Comparison of ENCODE assay signal across 1 cellular context in the genomic region with DNA sequence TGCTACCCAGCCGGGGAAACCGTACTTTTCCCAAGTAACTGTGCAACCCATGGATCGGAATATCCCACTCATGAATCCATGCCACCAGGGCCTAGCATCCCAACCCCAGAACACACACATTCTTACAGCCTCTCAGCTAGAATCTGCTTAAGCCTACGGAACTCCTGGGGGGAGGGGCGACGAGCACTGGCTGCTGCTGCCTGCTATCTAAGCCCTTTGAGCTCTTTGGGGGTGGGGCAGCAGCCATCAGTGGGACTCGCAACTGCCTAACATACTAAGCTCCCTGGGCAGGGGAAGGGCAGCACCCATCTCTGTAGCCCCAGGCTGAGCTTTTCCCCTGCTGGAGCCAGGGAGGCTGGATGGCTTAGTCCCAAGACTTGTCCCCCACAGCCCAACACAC.
TF ChIP-seq lines count a peak whose summit lies in the region.

No MANE protein-coding gene starts in this region.

TF ChIP-seq in GM23338, 12 proteins besides CTCF, POLR2A, EP300 and RAD21 (continued from another document):
- TF ChIP-seq, protein P1, sequence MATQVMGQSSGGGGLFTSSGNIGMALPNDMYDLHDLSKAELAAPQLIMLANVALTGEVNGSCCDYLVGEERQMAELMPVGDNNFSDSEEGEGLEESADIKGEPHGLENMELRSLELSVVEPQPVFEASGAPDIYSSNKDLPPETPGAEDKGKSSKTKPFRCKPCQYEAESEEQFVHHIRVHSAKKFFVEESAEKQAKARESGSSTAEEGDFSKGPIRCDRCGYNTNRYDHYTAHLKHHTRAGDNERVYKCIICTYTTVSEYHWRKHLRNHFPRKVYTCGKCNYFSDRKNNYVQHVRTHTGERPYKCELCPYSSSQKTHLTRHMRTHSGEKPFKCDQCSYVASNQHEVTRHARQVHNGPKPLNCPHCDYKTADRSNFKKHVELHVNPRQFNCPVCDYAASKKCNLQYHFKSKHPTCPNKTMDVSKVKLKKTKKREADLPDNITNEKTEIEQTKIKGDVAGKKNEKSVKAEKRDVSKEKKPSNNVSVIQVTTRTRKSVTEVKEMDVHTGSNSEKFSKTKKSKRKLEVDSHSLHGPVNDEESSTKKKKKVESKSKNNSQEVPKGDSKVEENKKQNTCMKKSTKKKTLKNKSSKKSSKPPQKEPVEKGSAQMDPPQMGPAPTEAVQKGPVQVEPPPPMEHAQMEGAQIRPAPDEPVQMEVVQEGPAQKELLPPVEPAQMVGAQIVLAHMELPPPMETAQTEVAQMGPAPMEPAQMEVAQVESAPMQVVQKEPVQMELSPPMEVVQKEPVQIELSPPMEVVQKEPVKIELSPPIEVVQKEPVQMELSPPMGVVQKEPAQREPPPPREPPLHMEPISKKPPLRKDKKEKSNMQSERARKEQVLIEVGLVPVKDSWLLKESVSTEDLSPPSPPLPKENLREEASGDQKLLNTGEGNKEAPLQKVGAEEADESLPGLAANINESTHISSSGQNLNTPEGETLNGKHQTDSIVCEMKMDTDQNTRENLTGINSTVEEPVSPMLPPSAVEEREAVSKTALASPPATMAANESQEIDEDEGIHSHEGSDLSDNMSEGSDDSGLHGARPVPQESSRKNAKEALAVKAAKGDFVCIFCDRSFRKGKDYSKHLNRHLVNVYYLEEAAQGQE (IDR thresholded peaks at IDR 0.05; ENCODE audit: unreplicated experiment): no peak
- TF ChIP-seq NANOG (IDR thresholded peaks at IDR 0.05; ENCODE audit: borderline replicate concordance): no peak
